1 cellular context compared by ENCODE assay signal in genomic region chr12:130127527-130127908, GRCh38.
TF ChIP-seq lines count a peak whose summit lies in the region.

No MANE protein-coding gene starts in this region.

TF ChIP-seq in H1, 55 proteins besides CTCF, POLR2A, EP300 and RAD21:
- TF ChIP-seq ATF3 (IDR thresholded peaks at IDR 0.05; ENCODE audit: insufficient read depth, low read depth, low read length) (0 out of 2 replicates have a peak, but pooled peaks have one; percentile 13), USF2 (IDR thresholded peaks at IDR 0.05; ENCODE audit: low read length) (peak; percentile 78), ATF2 (IDR thresholded peaks at IDR 0.05; ENCODE audit: low read length) (no peak), TCF12 (IDR thresholded peaks at IDR 0.05; ENCODE audit: low read depth, low read length) (no peak), CHD1 (IDR thresholded peaks at IDR 0.05; ENCODE audit: low read depth, low read length) (no peak)
